8 cellular contexts compared by ENCODE assay signal in the genomic region with DNA sequence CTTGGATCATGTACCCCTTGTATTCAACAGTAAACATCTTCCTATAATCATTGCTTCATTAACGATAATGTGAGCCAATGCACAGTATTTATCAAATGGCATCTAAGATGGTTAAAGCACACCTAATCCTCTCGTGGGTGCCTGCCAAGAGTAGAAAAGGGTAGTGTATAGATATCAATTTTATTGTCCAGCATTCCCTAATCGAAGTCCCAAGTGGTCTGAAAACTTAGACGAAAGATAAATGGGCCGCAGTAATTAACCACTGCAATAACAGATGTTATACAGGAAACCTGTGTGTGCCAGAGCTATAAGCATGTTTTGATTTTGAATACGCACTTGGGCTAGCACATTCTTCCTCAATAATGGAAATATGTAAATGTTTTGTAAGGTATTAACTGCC. TPM values are rescaled to one million over a fixed set of nuclear protein-coding genes. Genes with fewer than 3 reads are reported as not detected.
A peak's percentile ranks its signal among the peaks of the same experiment; 100 is the strongest.
DNase-seq lines count a peak whose midpoint lies in the region; ATAC-seq and TF ChIP-seq lines count a peak whose summit lies in the region.

No MANE protein-coding gene starts in this region.

- intact Hi-C loops in left ventricle myocardium inferior (cut with micrococcal nuclease), result loop anchor here (5.0 to 10.0 kb wide), 2 partner anchors 53 to 121 kb away; no protein-coding TSS in a partner anchor
- intact Hi-C loops in Right ventricle myocardium superior (cut with DNase I), result loop anchor here (5.0 kb wide), 2 partner anchors 121 to 136 kb away; no protein-coding TSS in a partner anchor
- intact Hi-C loops in naive thymus-derived CD4-positive, alpha-beta T cell (cut with micrococcal nuclease), result loop anchor here (5.0 to 10.0 kb wide), 7 partner anchors 107 to 1544 kb away; partner anchors contain the start of genes DNAJC3 (in 1 of the 2) and STK24 (in 1 of the 2)

- no peak for ATAC-seq in Right ventricle myocardium superior (ENCODE audit: poor library complexity)
- ATAC-seq in naive thymus-derived CD4-positive, alpha-beta T cell, result no peak
- ATAC-seq in HG02981 (IDR thresholded peaks at IDR 0.05; ENCODE audit: unreplicated experiment), result no peak
- ATAC-seq in HG03442 (IDR thresholded peaks at IDR 0.05; ENCODE audit: unreplicated experiment), result no peak
- ATAC-seq in HG02885 (IDR thresholded peaks at IDR 0.05; ENCODE audit: poor library complexity, unreplicated experiment), result no peak

- H3K4me1 Mint-ChIP-seq in naive thymus-derived CD4-positive, alpha-beta T cell, result peaks cover 23 to 52% (median 42%) of the 10 kb centered on the region in 7 donors

- H3K27ac Mint-ChIP-seq in naive thymus-derived CD4-positive, alpha-beta T cell, result peak overlapping the region in 8 of 9 donors; percentile 93 to 96 (median 94)

- H3K4me1 ChIP-seq in left ventricle myocardium inferior, result peaks cover 44% of the 10 kb centered on the region
- H3K4me1 ChIP-seq in naive thymus-derived CD4-positive, alpha-beta T cell (ENCODE audit: control insufficient read depth in 2 of 2, insufficient read depth in 2 of 2, low read length in 2 of 2), result peaks cover 27 to 29% of the 10 kb centered on the region in 2 donors

- POLR2A ChIA-PET in naive thymus-derived CD4-positive, alpha-beta T cell (lab: Charles Lee), result interaction anchor here (1.2 to 5.1 kb wide), 4 partner anchors 9 to 211 kb away, joined by 4 to 39 read pairs (median 20); partner anchors contain the start of gene RAP2A

- H3K36me3 Mint-ChIP-seq in naive thymus-derived CD4-positive, alpha-beta T cell, result peaks cover 0 to 5% (median 0%) of the 10 kb centered on the region in 5 donors

- peak overlapping the region in 7 of 10 donors; percentile 88 to 96 (median 95) for H3K4me3 Mint-ChIP-seq in naive thymus-derived CD4-positive, alpha-beta T cell

- no peaks in the 10 kb centered on the region for H3K9me3 ChIP-seq in left ventricle myocardium inferior (replicated peaks)
- no peaks in the 10 kb centered on the region for H3K9me3 ChIP-seq in naive thymus-derived CD4-positive, alpha-beta T cell (ENCODE audit: control insufficient read depth in 2 of 3, low read length in 3 of 3)

- CTCF ChIA-PET in naive thymus-derived CD4-positive, alpha-beta T cell (lab: Charles Lee), result interaction anchor here (1.2 to 1.6 kb wide), 3 partner anchors 11 to 113 kb away, joined by 3 to 4 read pairs (median 4); no protein-coding TSS in a partner anchor

- no peaks in the 10 kb centered on the region for H3K27me3 ChIP-seq in left ventricle myocardium inferior (ENCODE audit: low read depth)
- H3K27me3 ChIP-seq in naive thymus-derived CD4-positive, alpha-beta T cell (ENCODE audit: control insufficient read depth in 2 of 2, insufficient read depth in 2 of 2, low read length in 2 of 2), result no peaks in the 10 kb centered on the region

- H3K27ac ChIP-seq in left ventricle myocardium inferior (replicated peaks) (peak overlapping the region; percentile 95), caudate nucleus (ENCODE audit: low read depth, low read length) (peak overlapping the region; percentile 97)
- peak overlapping the region; percentile 81 for H3K27ac ChIP-seq in naive thymus-derived CD4-positive, alpha-beta T cell (ENCODE audit: low read depth, low read length)

- H3K4me3 ChIP-seq in left ventricle myocardium inferior, result peak overlapping the region; percentile 74
- H3K4me3 ChIP-seq in naive thymus-derived CD4-positive, alpha-beta T cell (ENCODE audit: low read length), result peak overlapping the region; percentile 80

- H3K36me3 ChIP-seq in left ventricle myocardium inferior, result no peaks in the 10 kb centered on the region
- H3K36me3 ChIP-seq in naive thymus-derived CD4-positive, alpha-beta T cell (ENCODE audit: control insufficient read depth in 2 of 3, insufficient read depth in 3 of 3, low read length in 3 of 3), result no peaks in the 10 kb centered on the region

- DNase-seq in left ventricle myocardium inferior (no peak), Right ventricle myocardium superior (no peak), caudate nucleus (lab: John Stamatoyannopoulos, UW) (no peak), SW480 (ENCODE audit: low spot score) (no peak)
- DNase-seq in naive thymus-derived CD4-positive, alpha-beta T cell, result no peak

- no peak for TF ChIP-seq CTCF in left ventricle myocardium inferior (IDR thresholded peaks at IDR 0.05; ENCODE audit: borderline replicate concordance)

- H3K27me3 Mint-ChIP-seq in naive thymus-derived CD4-positive, alpha-beta T cell, result no peaks in the 10 kb centered on the region

- H3K9me3 Mint-ChIP-seq in naive thymus-derived CD4-positive, alpha-beta T cell, result no peaks in the 10 kb centered on the region

RNA-seq across cellular contexts. Expression of gene MBNL2, which starts 0.6 kb away (rescaled TPM):
- 76.5 TPM for total RNA-seq in left ventricle myocardium inferior
- 69.3 TPM for total RNA-seq in Right ventricle myocardium superior
- total RNA-seq in naive thymus-derived CD4-positive, alpha-beta T cell, result 10 to 100 TPM; 13.4 to 28.6 (median 24.6) TPM
- polyA plus RNA-seq in naive thymus-derived CD4-positive, alpha-beta T cell, result 10 to 100 TPM; 15.1 to 15.4 TPM
